ENCODE assay signal across 38 cellular contexts in the genomic region with DNA sequence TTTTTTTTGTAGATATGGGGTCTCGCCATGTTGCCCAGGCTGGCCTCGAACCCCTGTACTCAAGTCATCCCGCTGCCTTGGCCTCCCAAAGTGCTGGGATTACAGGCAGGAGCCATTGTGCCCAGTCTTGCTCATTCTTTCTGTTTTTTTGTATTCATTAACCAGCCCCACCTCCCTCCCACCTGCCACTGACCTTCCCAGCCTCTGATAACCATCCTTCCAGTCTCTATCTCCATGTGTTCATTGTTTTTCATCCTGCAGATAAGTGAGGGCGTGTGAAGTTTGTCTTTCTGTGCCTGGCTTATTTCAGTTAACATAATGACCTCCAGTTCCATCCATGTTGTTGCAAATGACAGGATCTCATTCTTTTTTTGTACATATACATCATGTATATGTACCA. TPM values are rescaled to one million over a fixed set of nuclear protein-coding genes. Genes with fewer than 3 reads are reported as not detected.
"Had no signal": no experiment of that assay in that cellular context is flagged by ENCODE, and none has a peak within 500 bp of the region (broad histone marks: within the 10 kb centered on the region; RNA-seq: fewer than 3 reads in every experiment).

No MANE protein-coding gene starts in this region.

- H3K27ac ChIP-seq: brain microvascular endothelial cell, coronary artery, dorsolateral prefrontal cortex, epithelial cell of prostate, esophagus squamous epithelium, gastroesophageal sphincter, VCaP had no signal

- ATAC-seq: activated T-cell treated with anti-CD3 and anti-CD28 coated beads, Interleukin-2, amount 50 U/mL, for 72 hours; effector memory CD8-positive, alpha-beta T cell; gastroesophageal sphincter; T-helper 17 cell; WTC11 had no signal

- H3K4me1 ChIP-seq: gastroesophageal sphincter had no signal

- H3K27me3 ChIP-seq: brain microvascular endothelial cell, esophagus squamous epithelium had no signal

- FAIRE-seq: astrocyte, bronchial epithelial cell, endometrium, endothelial cell of umbilical vein had no signal

- H3K36me3 ChIP-seq: brain microvascular endothelial cell, esophagus squamous epithelium, gastroesophageal sphincter had no signal

- H3K9me3 ChIP-seq: esophagus squamous epithelium, gastroesophageal sphincter had no signal

- DNase-seq: activated CD4-positive, alpha-beta memory T cell treated with anti-CD3 and anti-CD28 coated beads, Interleukin-2, amount 10 ng/mL, durations not matched to agents 7 days and 5 days; activated CD4-positive, alpha-beta T cell treated with anti-CD3 and anti-CD28 coated beads for 1 hour; activated CD4-positive, alpha-beta T cell treated with anti-CD3 and anti-CD28 coated beads for 4 hours; activated CD4-positive, alpha-beta T cell treated with anti-CD3 and anti-CD28 coated beads, Interleukin-2, amount 10 ng/mL, durations not matched to agents 7 days and 5 days; activated CD4-positive, alpha-beta T cell treated with anti-CD3 and anti-CD28 coated beads, Interleukin-2, amount 50 U/mL, for 4 hours; activated CD8-positive, alpha-beta memory T cell treated with anti-CD3 and anti-CD28 coated beads, Interleukin-2, amount 50 U/mL, for 48 hours; activated gamma-delta T cell; activated naive CD4-positive, alpha-beta T cell treated with anti-CD3 and anti-CD28 coated beads, Interleukin-2, amount 50 U/mL, for 16 hours; activated naive CD4-positive, alpha-beta T cell treated with Interleukin-2 at 50 U/mL for 16 hours; activated T-cell treated with anti-CD3 and anti-CD28 coated beads for 4 hours; activated T-cell treated with anti-CD3 and anti-CD28 coated beads, Interleukin-2, amount 50 U/mL, for 24 hours; activated T-cell treated with anti-CD3 and anti-CD28 coated beads, Interleukin-2, amount 50 U/mL, for 72 hours; amniotic stem cell; anterior cingulate cortex; brain microvascular endothelial cell; dorsolateral prefrontal cortex; effector memory CD8-positive, alpha-beta T cell; esophagus squamous epithelium; foreskin melanocyte; T-helper 1 cell; T-helper 17 cell; T1000 had no signal

- H3K4me3 ChIP-seq: coronary artery, dorsolateral prefrontal cortex, esophagus squamous epithelium, gastroesophageal sphincter had no signal

RNA-seq across cellular contexts. Expression of gene MYL2, which starts 19.0 kb away (rescaled TPM):
- total RNA-seq: activated CD4-positive, alpha-beta memory T cell treated with anti-CD3 and anti-CD28 coated beads, Interleukin-2, amount 10 ng/mL, durations not matched to agents 7 days and 5 days; activated CD4-positive, alpha-beta T cell treated with anti-CD3 and anti-CD28 coated beads, Interleukin-2, amount 10 ng/mL, durations not matched to agents 7 days and 5 days; activated T-cell treated with anti-CD3 and anti-CD28 coated beads, Interleukin-2, amount 50 U/mL, for 72 hours; astrocyte; bronchial epithelial cell; cerebellum; esophagus squamous epithelium; fibroblast of lung; fibroblast of villous mesenchyme; gastroesophageal sphincter; glomerular endothelial cell; T-helper 17 cell; WTC11 had no signal
- polyA plus RNA-seq: endothelial cell of umbilical vein, fibroblast of lung had no signal

RNA-seq across cellular contexts. Expression of gene CCDC63, which starts 54.6 kb away (rescaled TPM):
- total RNA-seq: activated CD4-positive, alpha-beta memory T cell treated with anti-CD3 and anti-CD28 coated beads, Interleukin-2, amount 10 ng/mL, durations not matched to agents 7 days and 5 days; activated CD4-positive, alpha-beta T cell treated with anti-CD3 and anti-CD28 coated beads, Interleukin-2, amount 10 ng/mL, durations not matched to agents 7 days and 5 days; bronchial epithelial cell; cardiac septum; cerebellum; dorsolateral prefrontal cortex; endothelial cell of umbilical vein; esophagus squamous epithelium; fibroblast of lung; fibroblast of villous mesenchyme; gastroesophageal sphincter; glomerular endothelial cell; T-helper 17 cell had no signal
- polyA plus RNA-seq: adipose tissue, endothelial cell of umbilical vein, esophagus, fibroblast of lung had no signal
